Comparison of ENCODE assay signal across 8 cellular contexts in the genomic region with DNA sequence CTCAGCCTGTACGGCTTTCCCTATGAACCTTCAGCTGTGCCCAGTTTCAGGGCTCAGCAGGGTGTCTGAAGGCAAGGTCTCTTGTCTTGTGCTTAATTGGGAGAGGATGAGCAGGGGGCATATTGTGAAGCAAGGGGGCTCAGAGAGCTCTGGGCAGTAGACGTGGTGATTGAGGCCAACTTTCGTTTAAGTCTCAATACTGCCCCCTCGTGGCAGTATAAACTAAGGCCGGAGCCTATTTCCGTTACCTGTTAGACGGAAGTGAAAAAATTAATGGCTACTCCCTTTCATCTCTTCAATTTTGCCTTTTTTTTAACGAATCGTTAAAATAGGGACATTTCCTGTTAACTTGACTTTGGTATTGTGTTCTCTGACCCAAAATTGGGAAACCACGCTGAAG.
DNase-seq lines count a peak whose midpoint lies in the region; ATAC-seq and TF ChIP-seq lines count a peak whose summit lies in the region.

No MANE protein-coding gene starts in this region.

- H3K27me3 ChIP-seq in GM23338 (ENCODE audit: insufficient read depth), result no peaks in the 10 kb centered on the region
- H3K27me3 ChIP-seq in adipocyte (replicated peaks; ENCODE audit: control insufficient read depth, insufficient read depth, low read length), result peaks cover 10% of the 10 kb centered on the region
- H3K27me3 ChIP-seq in MG63, result no peaks in the 10 kb centered on the region

- no peak overlapping the region for H3K27ac Mint-ChIP-seq in GM23338

- H3K9me2 ChIP-seq in GM23338 (ENCODE audit: insufficient read depth), result no peaks in the 10 kb centered on the region

- H3K27me3 Mint-ChIP-seq in GM23338 (ENCODE audit: insufficient read depth, low read depth, poor library complexity), result peaks cover 2% of the 10 kb centered on the region

- H3K36me3 ChIP-seq in GM23338 (ENCODE audit: insufficient read depth), result no peaks in the 10 kb centered on the region
- H3K36me3 ChIP-seq in adipocyte (ENCODE audit: control insufficient read depth, insufficient read depth, low read length, severe bottlenecking), result no peaks in the 10 kb centered on the region
- no peaks in the 10 kb centered on the region for H3K36me3 ChIP-seq in MG63

- H3K9me3 Mint-ChIP-seq in GM23338, result no peaks in the 10 kb centered on the region

- 0 out of 2 replicates have a peak overlapping the region, but pooled peaks have one; percentile 14 for H2AFZ ChIP-seq in GM23338

- ATAC-seq in GM23338, result peak; percentile 91

- peak; percentile 68 to 71 for TF ChIP-seq CTCF in GM23338 (conservative IDR thresholded peaks at IDR 0.05; ENCODE audit: low read depth in 2 of 2)

- H3K9ac ChIP-seq in adipocyte (ENCODE audit: low read length), result no peak overlapping the region

- H3K9me3 ChIP-seq in adipocyte (ENCODE audit: control insufficient read depth, low read length), result no peaks in the 10 kb centered on the region
- no peaks in the 10 kb centered on the region for H3K9me3 ChIP-seq in MG63

- no peaks in the 10 kb centered on the region for H3K36me3 Mint-ChIP-seq in GM23338 (ENCODE audit: low read depth)

- H3K4me1 ChIP-seq in GM23338 (ENCODE audit: insufficient read depth) (no peaks in the 10 kb centered on the region), adipocyte (ENCODE audit: control insufficient read depth, insufficient read depth, low read length) (no peaks in the 10 kb centered on the region)

- peaks cover 3% of the 10 kb centered on the region; the same call in 2 of the 3 replicates for H3K4me1 Mint-ChIP-seq in GM23338

- no peak overlapping the region for H3K4me2 ChIP-seq in GM23338

- no peak overlapping the region for H3K27ac ChIP-seq in GM23338 (ENCODE audit: low read depth)

- H3K79me2 ChIP-seq in GM23338 (replicated peaks; ENCODE audit: insufficient read depth), result no peaks in the 10 kb centered on the region

- H3K4me3 ChIP-seq in GM23338 (no peak overlapping the region), adipocyte (ENCODE audit: low read length) (no peak overlapping the region), MG63 (no peak overlapping the region)

- DNase-seq in 8988T (peak; percentile 12), EL (peak; percentile 15), GM23338 (ENCODE audit: low spot score) (peak; percentile 75), MV-4-11 (lab: John Stamatoyannopoulos, UW) (peak; percentile 64), adipocyte (ENCODE audit: low read depth) (peak; percentile 8), hippocampal formation (lab: John Stamatoyannopoulos, UW) (peak; percentile 44 to 49), MG63 (no peak)
- peak; percentile 24 to 39 for DNase-seq in stimulated activated CD4-positive, alpha-beta T cell treated with anti-CD3 and anti-CD28 coated beads, Interleukin-2, amount 100 ng/mL, for 48 hours

- no peak overlapping the region for H3K4me3 Mint-ChIP-seq in GM23338

- H4K20me1 ChIP-seq in GM23338 (replicated peaks; ENCODE audit: insufficient read depth), result no peaks in the 10 kb centered on the region

- H3F3A ChIP-seq in GM23338 (replicated peaks; ENCODE audit: low read depth), result no peaks in the 10 kb centered on the region

TF ChIP-seq in GM23338, 12 proteins besides CTCF, POLR2A, EP300 and RAD21 (continues in another document):
- TF ChIP-seq EZH2phosphoT487 (IDR thresholded peaks at IDR 0.05; ENCODE audit: unreplicated experiment) (no peak), NANOG (IDR thresholded peaks at IDR 0.05; ENCODE audit: borderline replicate concordance) (no peak), JUNB (IDR thresholded peaks at IDR 0.05; ENCODE audit: unreplicated experiment) (no peak), POLR2AphosphoS5 (IDR thresholded peaks at IDR 0.05; ENCODE audit: low read depth) (no peak), EZH2 (IDR thresholded peaks at IDR 0.05; ENCODE audit: low read depth, unreplicated experiment) (no peak)
- TF ChIP-seq, protein P1, sequence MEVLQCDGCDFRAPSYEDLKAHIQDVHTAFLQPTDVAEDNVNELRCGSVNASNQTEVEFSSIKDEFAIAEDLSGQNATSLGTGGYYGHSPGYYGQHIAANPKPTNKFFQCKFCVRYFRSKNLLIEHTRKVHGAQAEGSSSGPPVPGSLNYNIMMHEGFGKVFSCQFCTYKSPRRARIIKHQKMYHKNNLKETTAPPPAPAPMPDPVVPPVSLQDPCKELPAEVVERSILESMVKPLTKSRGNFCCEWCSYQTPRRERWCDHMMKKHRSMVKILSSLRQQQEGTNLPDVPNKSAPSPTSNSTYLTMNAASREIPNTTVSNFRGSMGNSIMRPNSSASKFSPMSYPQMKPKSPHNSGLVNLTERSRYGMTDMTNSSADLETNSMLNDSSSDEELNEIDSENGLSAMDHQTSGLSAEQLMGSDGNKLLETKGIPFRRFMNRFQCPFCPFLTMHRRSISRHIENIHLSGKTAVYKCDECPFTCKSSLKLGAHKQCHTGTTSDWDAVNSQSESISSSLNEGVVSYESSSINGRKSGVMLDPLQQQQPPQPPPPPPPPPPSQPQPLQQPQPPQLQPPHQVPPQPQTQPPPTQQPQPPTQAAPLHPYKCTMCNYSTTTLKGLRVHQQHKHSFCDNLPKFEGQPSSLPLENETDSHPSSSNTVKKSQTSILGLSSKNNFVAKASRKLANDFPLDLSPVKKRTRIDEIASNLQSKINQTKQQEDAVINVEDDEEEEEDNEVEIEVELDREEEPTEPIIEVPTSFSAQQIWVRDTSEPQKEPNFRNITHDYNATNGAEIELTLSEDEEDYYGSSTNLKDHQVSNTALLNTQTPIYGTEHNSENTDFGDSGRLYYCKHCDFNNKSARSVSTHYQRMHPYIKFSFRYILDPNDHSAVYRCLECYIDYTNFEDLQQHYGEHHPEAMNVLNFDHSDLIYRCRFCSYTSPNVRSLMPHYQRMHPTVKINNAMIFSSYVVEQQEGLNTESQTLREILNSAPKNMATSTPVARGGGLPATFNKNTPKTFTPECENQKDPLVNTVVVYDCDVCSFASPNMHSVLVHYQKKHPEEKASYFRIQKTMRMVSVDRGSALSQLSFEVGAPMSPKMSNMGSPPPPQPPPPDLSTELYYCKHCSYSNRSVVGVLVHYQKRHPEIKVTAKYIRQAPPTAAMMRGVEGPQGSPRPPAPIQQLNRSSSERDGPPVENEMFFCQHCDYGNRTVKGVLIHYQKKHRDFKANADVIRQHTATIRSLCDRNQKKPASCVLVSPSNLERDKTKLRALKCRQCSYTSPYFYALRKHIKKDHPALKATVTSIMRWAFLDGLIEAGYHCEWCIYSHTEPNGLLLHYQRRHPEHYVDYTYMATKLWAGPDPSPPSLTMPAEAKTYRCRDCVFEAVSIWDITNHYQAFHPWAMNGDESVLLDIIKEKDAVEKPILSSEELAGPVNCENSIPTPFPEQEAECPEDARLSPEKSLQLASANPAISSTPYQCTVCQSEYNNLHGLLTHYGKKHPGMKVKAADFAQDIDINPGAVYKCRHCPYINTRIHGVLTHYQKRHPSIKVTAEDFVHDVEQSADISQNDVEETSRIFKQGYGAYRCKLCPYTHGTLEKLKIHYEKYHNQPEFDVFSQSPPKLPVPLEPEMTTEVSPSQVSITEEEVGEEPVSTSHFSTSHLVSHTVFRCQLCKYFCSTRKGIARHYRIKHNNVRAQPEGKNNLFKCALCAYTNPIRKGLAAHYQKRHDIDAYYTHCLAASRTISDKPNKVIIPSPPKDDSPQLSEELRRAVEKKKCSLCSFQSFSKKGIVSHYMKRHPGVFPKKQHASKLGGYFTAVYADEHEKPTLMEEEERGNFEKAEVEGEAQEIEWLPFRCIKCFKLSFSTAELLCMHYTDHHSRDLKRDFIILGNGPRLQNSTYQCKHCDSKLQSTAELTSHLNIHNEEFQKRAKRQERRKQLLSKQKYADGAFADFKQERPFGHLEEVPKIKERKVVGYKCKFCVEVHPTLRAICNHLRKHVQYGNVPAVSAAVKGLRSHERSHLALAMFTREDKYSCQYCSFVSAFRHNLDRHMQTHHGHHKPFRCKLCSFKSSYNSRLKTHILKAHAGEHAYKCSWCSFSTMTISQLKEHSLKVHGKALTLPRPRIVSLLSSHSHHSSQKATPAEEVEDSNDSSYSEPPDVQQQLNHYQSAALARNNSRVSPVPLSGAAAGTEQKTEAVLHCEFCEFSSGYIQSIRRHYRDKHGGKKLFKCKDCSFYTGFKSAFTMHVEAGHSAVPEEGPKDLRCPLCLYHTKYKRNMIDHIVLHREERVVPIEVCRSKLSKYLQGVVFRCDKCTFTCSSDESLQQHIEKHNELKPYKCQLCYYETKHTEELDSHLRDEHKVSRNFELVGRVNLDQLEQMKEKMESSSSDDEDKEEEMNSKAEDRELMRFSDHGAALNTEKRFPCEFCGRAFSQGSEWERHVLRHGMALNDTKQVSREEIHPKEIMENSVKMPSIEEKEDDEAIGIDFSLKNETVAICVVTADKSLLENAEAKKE (CRISPR knock-in tag; IDR thresholded peaks at IDR 0.05), result no peak
- TF ChIP-seq, protein P2, sequence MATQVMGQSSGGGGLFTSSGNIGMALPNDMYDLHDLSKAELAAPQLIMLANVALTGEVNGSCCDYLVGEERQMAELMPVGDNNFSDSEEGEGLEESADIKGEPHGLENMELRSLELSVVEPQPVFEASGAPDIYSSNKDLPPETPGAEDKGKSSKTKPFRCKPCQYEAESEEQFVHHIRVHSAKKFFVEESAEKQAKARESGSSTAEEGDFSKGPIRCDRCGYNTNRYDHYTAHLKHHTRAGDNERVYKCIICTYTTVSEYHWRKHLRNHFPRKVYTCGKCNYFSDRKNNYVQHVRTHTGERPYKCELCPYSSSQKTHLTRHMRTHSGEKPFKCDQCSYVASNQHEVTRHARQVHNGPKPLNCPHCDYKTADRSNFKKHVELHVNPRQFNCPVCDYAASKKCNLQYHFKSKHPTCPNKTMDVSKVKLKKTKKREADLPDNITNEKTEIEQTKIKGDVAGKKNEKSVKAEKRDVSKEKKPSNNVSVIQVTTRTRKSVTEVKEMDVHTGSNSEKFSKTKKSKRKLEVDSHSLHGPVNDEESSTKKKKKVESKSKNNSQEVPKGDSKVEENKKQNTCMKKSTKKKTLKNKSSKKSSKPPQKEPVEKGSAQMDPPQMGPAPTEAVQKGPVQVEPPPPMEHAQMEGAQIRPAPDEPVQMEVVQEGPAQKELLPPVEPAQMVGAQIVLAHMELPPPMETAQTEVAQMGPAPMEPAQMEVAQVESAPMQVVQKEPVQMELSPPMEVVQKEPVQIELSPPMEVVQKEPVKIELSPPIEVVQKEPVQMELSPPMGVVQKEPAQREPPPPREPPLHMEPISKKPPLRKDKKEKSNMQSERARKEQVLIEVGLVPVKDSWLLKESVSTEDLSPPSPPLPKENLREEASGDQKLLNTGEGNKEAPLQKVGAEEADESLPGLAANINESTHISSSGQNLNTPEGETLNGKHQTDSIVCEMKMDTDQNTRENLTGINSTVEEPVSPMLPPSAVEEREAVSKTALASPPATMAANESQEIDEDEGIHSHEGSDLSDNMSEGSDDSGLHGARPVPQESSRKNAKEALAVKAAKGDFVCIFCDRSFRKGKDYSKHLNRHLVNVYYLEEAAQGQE (IDR thresholded peaks at IDR 0.05; ENCODE audit: unreplicated experiment), result no peak
